Comparison of ENCODE assay signal across 8 cellular contexts in the genomic region with DNA sequence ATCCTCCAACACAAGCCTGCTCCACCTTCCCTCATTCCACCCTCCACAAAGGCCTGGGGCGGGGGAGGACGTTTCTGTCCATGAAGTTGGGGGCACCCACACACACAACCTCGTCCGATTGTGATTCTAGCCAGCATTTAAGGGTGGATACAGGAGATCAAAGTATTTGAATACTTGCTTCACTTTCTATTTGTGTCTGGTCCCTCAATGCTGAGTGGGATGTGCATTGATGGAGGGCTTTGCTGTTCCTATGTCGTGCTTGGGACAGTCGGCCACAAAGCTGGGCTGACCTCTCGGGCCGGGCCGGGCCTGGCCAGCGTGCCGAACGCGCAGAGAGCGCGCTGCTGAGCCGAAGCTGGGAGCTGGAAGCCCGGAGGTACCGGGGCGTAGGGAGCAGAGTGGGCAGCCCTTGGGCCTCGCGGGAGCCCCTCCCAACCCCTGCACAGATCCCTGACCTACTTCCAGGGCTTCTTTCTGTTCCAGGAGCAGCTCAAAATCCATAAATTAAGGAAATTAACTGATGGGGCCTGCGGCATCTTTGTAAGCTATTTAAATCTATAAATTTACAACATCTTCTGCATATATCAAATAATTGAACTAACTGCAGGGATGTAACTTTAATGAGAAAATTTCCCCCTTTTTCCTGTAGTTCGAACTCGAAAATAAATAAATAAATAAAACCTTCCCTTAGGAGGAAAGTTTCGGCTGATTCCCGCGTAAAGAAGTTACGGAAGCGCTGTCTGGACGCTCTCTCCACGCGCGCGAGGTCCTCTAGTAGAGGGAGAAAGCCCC. TPM values are rescaled to one million over a fixed set of nuclear protein-coding genes. Genes with fewer than 3 reads are reported as not detected.
A peak's percentile ranks its signal among the peaks of the same experiment; 100 is the strongest.
DNase-seq lines count a peak whose midpoint lies in the region; ATAC-seq and TF ChIP-seq lines count a peak whose summit lies in the region.

No MANE protein-coding gene starts in this region.

- CTCF ChIA-PET in A673 (lab: Charles Lee): interaction anchor here (0.5 to 0.8 kb wide), 3 partner anchors 17 to 654 kb away, joined by 3 to 9 read pairs (median 3); no protein-coding TSS in a partner anchor

- H3K27ac ChIP-seq in A673 (ENCODE audit: low read depth, low read length, poor library complexity, severe bottlenecking): peak overlapping the region; percentile 84

- H3K9me3 ChIP-seq in A673 (ENCODE audit: low read depth, low read length, poor library complexity, severe bottlenecking): no peaks in the 10 kb centered on the region
- H3K9me3 ChIP-seq in mononuclear cell (ENCODE audit: low read depth, low read length): no peaks in the 10 kb centered on the region

- POLR2A ChIA-PET in A673 (lab: Charles Lee; ENCODE audit: low non-redundant PET): no interaction called here

- BruUV-seq in A673 (replicated peaks; lab: Mats Ljungman, UMichigan): no TSS peak

- peak overlapping the region; percentile 90 for H3K4me3 Mint-ChIP-seq in dendritic cell treated with granulocyte-macrophage colony-stimulating factor and Interleukin-4, amounts not matched to agents 40 ng/mL and 50 ng/mL, for 4 days

- peaks cover 9% of the 10 kb centered on the region for H3K4me1 ChIP-seq in A673 (ENCODE audit: insufficient read depth, low read length, poor library complexity, severe bottlenecking)
- peaks cover 11% of the 10 kb centered on the region for H3K4me1 ChIP-seq in mononuclear cell (ENCODE audit: insufficient read depth, low read length)

- peaks cover 12% of the 10 kb centered on the region for H3K36me3 Mint-ChIP-seq in dendritic cell treated with granulocyte-macrophage colony-stimulating factor and Interleukin-4, amounts not matched to agents 40 ng/mL and 50 ng/mL, for 4 days (ENCODE audit: low read depth)

- peak overlapping the region; percentile 89 for H3K27ac Mint-ChIP-seq in dendritic cell treated with granulocyte-macrophage colony-stimulating factor and Interleukin-4, amounts not matched to agents 40 ng/mL and 50 ng/mL, for 4 days

- TF ChIP-seq CTCF in A673 (conservative IDR thresholded peaks at IDR 0.05; ENCODE audit: low read depth, low read length): no peak

- no peaks in the 10 kb centered on the region for H3K9me3 Mint-ChIP-seq in dendritic cell treated with granulocyte-macrophage colony-stimulating factor and Interleukin-4, amounts not matched to agents 40 ng/mL and 50 ng/mL, for 4 days

- peaks cover 11% of the 10 kb centered on the region for H3K27me3 Mint-ChIP-seq in dendritic cell treated with granulocyte-macrophage colony-stimulating factor and Interleukin-4, amounts not matched to agents 40 ng/mL and 50 ng/mL, for 4 days

- intact Hi-C loops in A673 (cut with micrococcal nuclease; ENCODE audit: unreplicated experiment): no loop called here
- intact Hi-C loops in dendritic cell treated with granulocyte-macrophage colony-stimulating factor and Interleukin-4, amounts not matched to agents 40 ng/mL and 50 ng/mL, for 4 days (cut with micrococcal nuclease): loop anchor here (2.0 to 10.0 kb wide), 2 partner anchors 26 to 820 kb away; partner anchors contain the start of genes CEP89 and FAAP24

- peaks cover 11% of the 10 kb centered on the region for H3K4me1 Mint-ChIP-seq in dendritic cell treated with granulocyte-macrophage colony-stimulating factor and Interleukin-4, amounts not matched to agents 40 ng/mL and 50 ng/mL, for 4 days (ENCODE audit: low read depth)

- ATAC-seq in GM21381 (IDR thresholded peaks at IDR 0.05; ENCODE audit: unreplicated experiment) (no peak), GM21528 (IDR thresholded peaks at IDR 0.05; ENCODE audit: low FRiP score, unreplicated experiment) (no peak)

- H3K4me3 ChIP-seq in A673 (ENCODE audit: low read depth, low read length, poor library complexity, severe bottlenecking) (peak overlapping the region; percentile 71), mononuclear cell (ENCODE audit: low read length) (peak overlapping the region; percentile 46)
- peak overlapping the region; percentile 64 for H3K4me3 ChIP-seq in Jurkat, Clone E6-1 (ENCODE audit: low read length)

- no peaks in the 10 kb centered on the region for H3K36me3 ChIP-seq in A673 (ENCODE audit: insufficient read depth, low read length, poor library complexity, severe bottlenecking)

- H3K27me3 ChIP-seq in A673 (replicated peaks; ENCODE audit: insufficient read depth, low read depth, low read length, poor library complexity) (peaks cover 28% of the 10 kb centered on the region), mononuclear cell (ENCODE audit: insufficient read depth, low read length) (peaks cover 12% of the 10 kb centered on the region)

- DNase-seq in A673 (ENCODE audit: low spot score) (no peak), T-helper 9 cell (no peak)
- DNase-seq in Jurkat, Clone E6-1 (ENCODE audit: low read depth, low spot score): no peak
- DNase-seq in central memory CD4-positive, alpha-beta T cell: no peak

RNA-seq across cellular contexts. Expression of gene KCTD15, which starts 1.9 kb away (rescaled TPM):
- total RNA-seq in A673 (2021) (8.9 and 9.9 TPM in 2 replicates), mononuclear cell (10.3 TPM)
- 14.2 TPM for polyA plus RNA-seq in Jurkat, Clone E6-1 (2012; ENCODE audit: insufficient read depth, insufficient read length)
